In the genomic region with DNA sequence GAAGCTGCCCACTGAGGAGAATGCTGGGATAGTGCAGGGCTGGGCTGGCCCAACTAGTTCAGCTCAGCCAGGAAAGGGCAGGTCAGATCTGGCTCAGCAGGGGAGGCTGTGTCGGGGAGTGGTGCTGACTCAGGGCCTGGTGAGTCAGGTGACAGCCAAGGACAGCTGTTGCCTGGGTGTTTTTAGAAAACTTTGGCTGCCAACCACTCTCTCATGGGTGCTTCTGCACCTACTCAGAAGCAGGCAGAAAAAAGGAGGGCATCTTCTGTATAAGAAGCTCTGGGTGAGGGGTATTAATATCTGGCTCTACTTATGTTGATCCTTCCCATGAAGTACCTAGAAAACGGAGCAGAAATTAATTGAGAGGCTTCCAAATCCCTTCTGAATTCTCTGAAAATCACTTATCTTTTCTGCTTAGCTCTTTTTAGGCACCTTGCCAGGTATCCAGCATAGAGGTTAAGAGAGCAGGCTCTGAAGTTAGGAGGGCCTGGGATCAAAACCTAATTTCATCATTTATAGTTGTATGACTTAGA, we compare ENCODE assay signal across 8 cellular contexts. TPM values are rescaled to one million over a fixed set of nuclear protein-coding genes. Genes with fewer than 3 reads are reported as not detected.
DNase-seq lines count a peak whose midpoint lies in the region; ATAC-seq, FAIRE-seq and TF ChIP-seq lines count a peak whose summit lies in the region.

No MANE protein-coding gene starts in this region.

- no peaks in the 10 kb centered on the region for H3K36me3 Mint-ChIP-seq in T-helper 17 cell (ENCODE audit: low read depth)

- WGBS in suprapubic skin = 31% methylated on average over 2 of the region's 2 CpGs

- CTCF ChIA-PET in endothelial cell of umbilical vein (lab: Charles Lee) = interaction anchor here (0.9 to 2.9 kb wide), 7 partner anchors 9 to 70 kb away, joined by 3 to 14 read pairs (median 3); no protein-coding TSS in a partner anchor

- no peak for TF ChIP-seq EP300 in suprapubic skin (IDR thresholded peaks at IDR 0.05)

- no peaks in the 10 kb centered on the region for H4K20me1 ChIP-seq in endothelial cell of umbilical vein (replicated peaks; ENCODE audit: control insufficient read depth, extremely low read depth, insufficient read depth, low read length)

- no peaks in the 10 kb centered on the region for H3K27me3 ChIP-seq in endothelial cell of umbilical vein (ENCODE audit: control insufficient read depth in 2 of 2, insufficient read depth in 2 of 2, low read length in 2 of 2)
- H3K27me3 ChIP-seq in suprapubic skin = no peaks in the 10 kb centered on the region

- TF ChIP-seq CTCF in endothelial cell of umbilical vein (IDR thresholded peaks at IDR 0.05; ENCODE audit: extremely low read depth in 1 of 2, insufficient read depth in 1 of 2, low read depth in 1 of 2, low read length in 2 of 2) = no peak
- TF ChIP-seq CTCF in suprapubic skin (IDR thresholded peaks at IDR 0.05) = no peak

- no peak overlapping the region for H3K4me3 ChIP-seq in endothelial cell of umbilical vein (replicated peaks in 1 of 3; ENCODE audit: insufficient read depth in 1 of 3, low read depth in 1 of 3, low read length in 3 of 3)
- no peak overlapping the region for H3K4me3 ChIP-seq in suprapubic skin

- no peaks in the 10 kb centered on the region for H3K79me2 ChIP-seq in endothelial cell of umbilical vein (ENCODE audit: control insufficient read depth, insufficient read depth, low read length)

- H3K9me1 ChIP-seq in endothelial cell of umbilical vein (replicated peaks; ENCODE audit: control insufficient read depth, extremely low read depth, insufficient read depth, low read length) = no peaks in the 10 kb centered on the region

- FAIRE-seq in endothelial cell of umbilical vein (lab: Jason Lieb, UNC) = peak; percentile 72

- TF ChIP-seq POLR2A in endothelial cell of umbilical vein (IDR thresholded peaks at IDR 0.05; ENCODE audit: low read depth, low read length) = no peak
- no peak for TF ChIP-seq POLR2A in suprapubic skin (IDR thresholded peaks at IDR 0.05)

- H2AFZ ChIP-seq in endothelial cell of umbilical vein (ENCODE audit: low read depth, low read length) = no peak overlapping the region

- no peaks in the 10 kb centered on the region for H3K9me3 ChIP-seq in T-helper 17 cell (ENCODE audit: control insufficient read depth, low read length, poor library complexity, severe bottlenecking)
- no peaks in the 10 kb centered on the region for H3K9me3 ChIP-seq in endothelial cell of umbilical vein (replicated peaks; ENCODE audit: control insufficient read depth, insufficient read depth, low read length)
- H3K9me3 ChIP-seq in suprapubic skin = no peaks in the 10 kb centered on the region

- no peak overlapping the region for H3K27ac ChIP-seq in endothelial cell of umbilical vein (ENCODE audit: insufficient read depth, low read depth, low read length)
- peak overlapping the region; percentile 80 for H3K27ac ChIP-seq in suprapubic skin

- peaks cover 7% of the 10 kb centered on the region for H3K4me1 ChIP-seq in endothelial cell of umbilical vein (ENCODE audit: control insufficient read depth, extremely low read depth, insufficient read depth, low read length)
- H3K4me1 ChIP-seq in suprapubic skin = peaks cover 38% of the 10 kb centered on the region

- H3K9ac ChIP-seq in endothelial cell of umbilical vein (replicated peaks; ENCODE audit: extremely low read depth, insufficient read depth, low read length) = no peak overlapping the region

- H3K27ac Mint-ChIP-seq in T-helper 17 cell = no peak overlapping the region

- no peaks in the 10 kb centered on the region for H3K27me3 Mint-ChIP-seq in T-helper 17 cell

- no peak overlapping the region for H3K4me3 Mint-ChIP-seq in T-helper 17 cell

- H3K4me2 ChIP-seq in endothelial cell of umbilical vein (ENCODE audit: insufficient read depth, low read length) = no peak overlapping the region

- intact Hi-C loops in endothelial cell of umbilical vein (cut with micrococcal nuclease) = no loop called here

- BruUV-seq in endothelial cell of umbilical vein (replicated peaks; lab: Mats Ljungman, UMichigan) = no TSS peak

- H3K36me3 ChIP-seq in endothelial cell of umbilical vein (ENCODE audit: control insufficient read depth in 2 of 2, extremely low read depth in 1 of 2, insufficient read depth in 2 of 2, low read length in 2 of 2) (no peaks in the 10 kb centered on the region), suprapubic skin (no peaks in the 10 kb centered on the region)

- H3K4me1 Mint-ChIP-seq in T-helper 17 cell = peaks cover 4% of the 10 kb centered on the region

- dilution Hi-C loops in endothelial cell of umbilical vein (cut with MboI; ENCODE audit: extremely low pct_ligation_motif_present, low sequenced_read_pairs) = no loop called here

- peak; percentile 48 for ATAC-seq in T-helper 17 cell
- ATAC-seq in HG03095 (IDR thresholded peaks at IDR 0.05; ENCODE audit: unreplicated experiment) = no peak

- DNase-seq in D341Med (ENCODE audit: low spot score) (peak; percentile 62), HS-27A (ENCODE audit: low read depth) (peak; percentile 49), T-helper 17 cell (no peak), endothelial cell of umbilical vein (ENCODE audit: low read depth, low spot score) (peak; percentile 52), mucosa of gallbladder (ENCODE audit: low spot score) (peak; percentile 91), suprapubic skin (ENCODE audit: low spot score in 2 of 2) (peak in 1 of 2 donors; percentile 79), NCI-H2227 treated with DMSO at 0.1 percent for 48 hours (lab: John Stamatoyannopoulos, UW) (no peak)

- POLR2A ChIA-PET in endothelial cell of umbilical vein (lab: Charles Lee) = no interaction called here

TF ChIP-seq in endothelial cell of umbilical vein, 7 proteins besides CTCF, POLR2A, EP300 and RAD21:
- TF ChIP-seq MYC (IDR thresholded peaks at IDR 0.05; ENCODE audit: low read depth, low read length) = no peak
- TF ChIP-seq FOS (IDR thresholded peaks at IDR 0.05; ENCODE audit: borderline replicate concordance, insufficient read depth, low read length) = peak; percentile 38
- TF ChIP-seq, protein P1, sequence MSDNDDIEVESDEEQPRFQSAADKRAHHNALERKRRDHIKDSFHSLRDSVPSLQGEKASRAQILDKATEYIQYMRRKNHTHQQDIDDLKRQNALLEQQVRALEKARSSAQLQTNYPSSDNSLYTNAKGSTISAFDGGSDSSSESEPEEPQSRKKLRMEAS (IDR thresholded peaks at IDR 0.05; ENCODE audit: insufficient read depth, insufficient read length) = no peak
- TF ChIP-seq EZH2 (IDR thresholded peaks at IDR 0.05; ENCODE audit: borderline replicate concordance, low read depth, low read length, severe bottlenecking) = no peak
- TF ChIP-seq GATA2 (IDR thresholded peaks at IDR 0.05; ENCODE audit: insufficient read depth, insufficient read length, low read depth, low read length) = no peak
- no peak for TF ChIP-seq POLR2AphosphoS5 (IDR thresholded peaks at IDR 0.05; ENCODE audit: insufficient read depth, low read depth, low read length)
- no peak for TF ChIP-seq JUN (IDR thresholded peaks at IDR 0.05; ENCODE audit: borderline replicate concordance, insufficient read depth, insufficient read length, low read depth)

RNA-seq across cellular contexts. Expression of gene RAB10, which starts 15.6 kb away (rescaled TPM):
- total RNA-seq in T-helper 17 cell (10 to 100 TPM; 41.2 to 42.9 TPM), endothelial cell of umbilical vein (104 and 105 TPM in 2 replicates), mucosa of gallbladder (173 TPM), suprapubic skin (100 to 1,000 TPM; 145 to 171 (median 165) TPM)
- 37.2 and 45.1 TPM in 2 replicates for polyA plus RNA-seq in endothelial cell of umbilical vein
- 48.8 and 57.1 TPM in 2 replicates for polyA plus RNA-seq in endothelial cell of umbilical vein (2011; cell fraction: cytosol; rRNA removed)
- polyA plus RNA-seq in endothelial cell of umbilical vein (2011; cell fraction: nucleus; rRNA removed) = 28.3 and 47.0 TPM in 2 replicates
- polyA plus RNA-seq in endothelial cell of umbilical vein (2012) = 116 and 132 TPM in 2 replicates
- 37.7 and 47.7 TPM in 2 replicates for polyA minus RNA-seq in endothelial cell of umbilical vein
- 91.3 TPM for polyA minus RNA-seq in endothelial cell of umbilical vein (2011; cell fraction: cytosol; rRNA and poly(A)+ RNA removed)
- polyA minus RNA-seq in endothelial cell of umbilical vein (2011; cell fraction: nucleus; rRNA and poly(A)+ RNA removed) = 32.4 and 40.7 TPM in 2 replicates

RNA-seq across cellular contexts. Expression of gene KIF3C, which starts 36.0 kb away (rescaled TPM):
- total RNA-seq in T-helper 17 cell (10 to 100 TPM in 1 of 2 donors, 1 to 10 TPM in 1; 2.6 to 10.3 TPM), endothelial cell of umbilical vein (40.7 and 42.1 TPM in 2 replicates), mucosa of gallbladder (10.1 TPM), suprapubic skin (1 to 10 TPM; 3.2 to 5.8 (median 4.7) TPM)
- 9.9 and 11.4 TPM in 2 replicates for polyA plus RNA-seq in endothelial cell of umbilical vein
- 10.5 TPM in 2 replicates for polyA plus RNA-seq in endothelial cell of umbilical vein (2011; cell fraction: cytosol; rRNA removed)
- 9.3 and 11.6 TPM in 2 replicates for polyA plus RNA-seq in endothelial cell of umbilical vein (2011; cell fraction: nucleus; rRNA removed)
- polyA plus RNA-seq in endothelial cell of umbilical vein (2012) = 36.5 and 47.5 TPM in 2 replicates
- polyA minus RNA-seq in endothelial cell of umbilical vein = 20.0 and 29.4 TPM in 2 replicates
- 0.31 TPM for polyA minus RNA-seq in endothelial cell of umbilical vein (2011; cell fraction: cytosol; rRNA and poly(A)+ RNA removed)
- polyA minus RNA-seq in endothelial cell of umbilical vein (2011; cell fraction: nucleus; rRNA and poly(A)+ RNA removed) = 7.8 and 13.8 TPM in 2 replicates

Comparison
In these comparisons a context has a peak if more than half of its experiments do, and no peak if none do; other contexts are left out.
1. DNase-seq: peak in D341Med (single experiment), HS-27A (single experiment), endothelial cell of umbilical vein (single experiment) and mucosa of gallbladder (single experiment); none in T-helper 17 cell (0 of 3) and NCI-H2227 treated with DMSO at 0.1 percent for 48 hours (single experiment).